Comparison of ENCODE assay signal across 10 cellular contexts in the genomic region with DNA sequence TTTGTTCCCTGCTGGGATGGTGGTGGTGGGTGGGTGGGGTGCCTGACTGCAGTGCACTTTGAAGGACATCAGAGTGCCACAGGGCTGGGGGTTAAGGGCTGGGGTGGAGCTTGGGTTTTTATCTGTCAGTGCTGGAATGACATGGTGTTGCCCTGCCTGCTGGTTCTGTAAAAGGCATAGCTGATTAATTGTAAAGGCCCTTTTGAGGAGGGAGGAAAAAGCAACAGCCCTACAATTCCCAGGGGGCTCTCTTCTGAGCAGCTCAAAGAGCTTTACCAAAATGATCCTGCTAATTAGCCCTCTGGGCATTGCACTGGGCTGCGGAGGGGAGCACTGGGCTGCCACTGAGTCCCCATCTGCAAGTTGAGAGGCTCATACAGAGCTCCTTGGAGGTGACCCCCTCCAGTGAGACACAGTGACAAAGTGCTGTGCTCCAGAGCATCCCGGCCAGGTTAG. TPM values are rescaled to one million over a fixed set of nuclear protein-coding genes. Genes with fewer than 3 reads are reported as not detected.
DNase-seq lines count a peak whose midpoint lies in the region; ATAC-seq lines count a peak whose summit lies in the region.
"Had no signal": no experiment of that assay in that cellular context is flagged by ENCODE, and none has a peak within 500 bp of the region (broad histone marks: within the 10 kb centered on the region; RNA-seq: fewer than 3 reads in every experiment).

No MANE protein-coding gene starts in this region.

- ATAC-seq in GM21528 (IDR thresholded peaks at IDR 0.05; ENCODE audit: low FRiP score, unreplicated experiment) (no peak), GM18858 (IDR thresholded peaks at IDR 0.05; ENCODE audit: unreplicated experiment) (no peak)

- DNase-seq in D341Med (ENCODE audit: low spot score) (peak; percentile 85), NCI-H2227 treated with DMSO at 0.1 percent for 48 hours (lab: John Stamatoyannopoulos, UW) (peak; percentile 23), epithelial cell of prostate (ENCODE audit: low read depth, low spot score) (no peak), posterior vena cava (ENCODE audit: low spot score) (peak; percentile 68), midbrain (lab: John Stamatoyannopoulos, UW) (no peak)
- no peak for DNase-seq in stimulated activated CD4-positive, alpha-beta T cell treated with anti-CD3 and anti-CD28 coated beads, Interleukin-15, amount 100 ng/mL, for 24 hours
- DNase-seq: NCI-H510A had no signal

- peak overlapping the region; percentile 94 for H3K27ac ChIP-seq in epithelial cell of prostate
- H3K27ac ChIP-seq: parathyroid adenoma had no signal

- intact Hi-C loops in posterior vena cava (cut with DNase I) = loop anchor here in 1 of 2 donors (5.0 kb wide), 1 partner anchor 37 kb away; no protein-coding TSS in a partner anchor

RNA-seq across cellular contexts. Expression of a gene that starts 21.2 kb away (rescaled TPM):
- 10 to 100 TPM; 54.6 to 58.1 TPM for total RNA-seq in posterior vena cava

Comparison
In these comparisons a context has a peak if more than half of its experiments do, and no peak if none do; other contexts are left out.
1. DNase-seq: peak in D341Med (single experiment), NCI-H2227 treated with DMSO at 0.1 percent for 48 hours (single experiment) and posterior vena cava (single experiment); none in epithelial cell of prostate (single experiment), stimulated activated CD4-positive, alpha-beta T cell treated with anti-CD3 and anti-CD28 coated beads, Interleukin-15, amount 100 ng/mL, for 24 hours (single experiment) and midbrain (single experiment).